Comparison of ENCODE assay signal across 20 cellular contexts in genomic region chr14:34615507-34615906, GRCh38.
"Had no signal": no experiment of that assay in that cellular context is flagged by ENCODE, and none has a peak within 500 bp of the region (broad histone marks: within the 10 kb centered on the region; RNA-seq: fewer than 3 reads in every experiment).

No MANE protein-coding gene starts in this region.

- H3K4me1 Mint-ChIP-seq: WTC11 had no signal

- H3K27ac ChIP-seq: brain microvascular endothelial cell, coronary artery, ovary, right lobe of liver, thyroid gland had no signal

- FAIRE-seq: endometrium, frontal cortex, urothelium cell line had no signal

- H3K27me3 ChIP-seq: brain microvascular endothelial cell, ovary, right lobe of liver, thyroid gland had no signal

- H3K27ac Mint-ChIP-seq: activated naive CD4-positive, alpha-beta T cell treated with anti-CD3 and anti-CD28 coated beads for 36 hours; memory B cell; WTC11 had no signal

- H3K27me3 Mint-ChIP-seq: activated CD4-positive, alpha-beta memory T cell treated with anti-CD3 and anti-CD28 coated beads for 36 hours; activated CD4-positive, alpha-beta T cell treated with anti-CD3 and anti-CD28 coated beads for 36 hours; activated T-helper 17 cell treated with anti-CD3 and anti-CD28 coated beads, Interleukin-2, amount 50 U/mL, for 72 hours; central memory CD8-positive, alpha-beta T cell; memory B cell; stimulated activated memory B cell treated with anti-CD40 and anti-IgM and Interleukin-4, amounts not matched to agents 10 μg/mL and 1 μg/mL and 100 μg/mL, for 72 hours had no signal

- ATAC-seq: activated CD4-positive, alpha-beta T cell treated with anti-CD3 and anti-CD28 coated beads for 36 hours; activated T-helper 17 cell treated with anti-CD3 and anti-CD28 coated beads, Interleukin-2, amount 50 U/mL, for 72 hours; right lobe of liver; stimulated activated memory B cell treated with anti-CD40 and anti-IgM and Interleukin-4, amounts not matched to agents 10 μg/mL and 1 μg/mL and 100 μg/mL, for 72 hours; WTC11 had no signal

- H3K9me3 ChIP-seq: ovary, right lobe of liver, thyroid gland had no signal

- H3K4me3 Mint-ChIP-seq: activated CD4-positive, alpha-beta memory T cell treated with anti-CD3 and anti-CD28 coated beads for 36 hours; activated CD4-positive, alpha-beta T cell treated with anti-CD3 and anti-CD28 coated beads for 36 hours; activated naive CD4-positive, alpha-beta T cell treated with anti-CD3 and anti-CD28 coated beads for 36 hours; activated T-helper 17 cell treated with anti-CD3 and anti-CD28 coated beads, Interleukin-2, amount 50 U/mL, for 72 hours; central memory CD8-positive, alpha-beta T cell; memory B cell; stimulated activated memory B cell treated with anti-CD40 and anti-IgM and Interleukin-4, amounts not matched to agents 10 μg/mL and 1 μg/mL and 100 μg/mL, for 72 hours; WTC11 had no signal

- H3K36me3 ChIP-seq: ovary, right lobe of liver had no signal

- H3K4me1 ChIP-seq: right lobe of liver, thyroid gland had no signal

- H3K4me3 ChIP-seq: coronary artery, ovary, right lobe of liver, smooth muscle cell, thyroid gland had no signal

- DNase-seq: activated CD4-positive, alpha-beta memory T cell treated with anti-CD3 and anti-CD28 coated beads for 36 hours; activated CD4-positive, alpha-beta T cell treated with anti-CD3 and anti-CD28 coated beads for 36 hours; activated naive CD4-positive, alpha-beta T cell treated with anti-CD3 and anti-CD28 coated beads for 36 hours; aorta; brain microvascular endothelial cell; kidney glomerular epithelial cell; ovary; stimulated activated CD4-positive, alpha-beta T cell treated with anti-CD3 and anti-CD28 coated beads, Interleukin-4, amount 100 ng/mL, for 24 hours; thyroid gland had no signal

- H3K9me3 Mint-ChIP-seq: activated CD4-positive, alpha-beta memory T cell treated with anti-CD3 and anti-CD28 coated beads for 36 hours; activated naive CD4-positive, alpha-beta T cell treated with anti-CD3 and anti-CD28 coated beads for 36 hours; activated T-helper 17 cell treated with anti-CD3 and anti-CD28 coated beads, Interleukin-2, amount 50 U/mL, for 72 hours; central memory CD8-positive, alpha-beta T cell; memory B cell; stimulated activated memory B cell treated with anti-CD40 and anti-IgM and Interleukin-4, amounts not matched to agents 10 μg/mL and 1 μg/mL and 100 μg/mL, for 72 hours; WTC11 had no signal
